ENCODE assay signal across 1 cellular context in genomic region chr7:8214162-8214897, GRCh38.
TF ChIP-seq lines count a peak whose summit lies in the region.

No MANE protein-coding gene starts in this region.

TF ChIP-seq in GM23338, 12 proteins besides CTCF, POLR2A, EP300 and RAD21 (continued from another document):
- TF ChIP-seq ZNF462 (CRISPR knock-in tag; IDR thresholded peaks at IDR 0.05): no peak
